ENCODE assay signal across 10 cellular contexts in genomic region chr13:110017379-110017778, GRCh38.
DNase-seq lines count a peak whose midpoint lies in the region; ATAC-seq lines count a peak whose summit lies in the region.
"Had no signal": no experiment of that assay in that cellular context is flagged by ENCODE, and none has a peak within 500 bp of the region (broad histone marks: within the 10 kb centered on the region; RNA-seq: fewer than 3 reads in every experiment).

No MANE protein-coding gene starts in this region.

- ATAC-seq in HG02970 (IDR thresholded peaks at IDR 0.05; ENCODE audit: low FRiP score, unreplicated experiment) (no peak), HG02623 (IDR thresholded peaks at IDR 0.05; ENCODE audit: unreplicated experiment) (no peak)

- DNase-seq in DMS53 (lab: John Stamatoyannopoulos, UW) (peak; percentile 5), DMS53 treated with DMSO at 0.1 percent for 48 hours (lab: John Stamatoyannopoulos, UW; ENCODE audit: unreplicated experiment) (no peak), amniotic stem cell (lab: John Stamatoyannopoulos, UW) (peak; percentile 57), iPS DF 19.7 (ENCODE audit: low read depth, low spot score) (peak; percentile 40), SKM-1 (lab: John Stamatoyannopoulos, UW; ENCODE audit: unreplicated experiment) (no peak)
- no peak for DNase-seq in stimulated activated CD4-positive, alpha-beta T cell treated with anti-CD3 and anti-CD28 coated beads, Interleukin-2, amount 100 ng/mL, for 24 hours
- DNase-seq: NCI-H526, spleen had no signal

Comparison
In these comparisons a context has a peak if more than half of its experiments do, and no peak if none do; other contexts are left out.
1. DNase-seq: peak in DMS53 (single experiment), amniotic stem cell (single experiment) and iPS DF 19.7 (single experiment); none in DMS53 treated with DMSO at 0.1 percent for 48 hours (single experiment), SKM-1 (single experiment) and stimulated activated CD4-positive, alpha-beta T cell treated with anti-CD3 and anti-CD28 coated beads, Interleukin-2, amount 100 ng/mL, for 24 hours (0 of 2).